ENCODE assay signal across 25 cellular contexts in genomic region chr20:19096847-19097246, GRCh38.
A peak's percentile ranks its signal among the peaks of the same experiment; 100 is the strongest.
DNase-seq lines count a peak whose midpoint lies in the region; ATAC-seq and TF ChIP-seq lines count a peak whose summit lies in the region.
"Had no signal": no experiment of that assay in that cellular context is flagged by ENCODE, and none has a peak within 500 bp of the region (broad histone marks: within the 10 kb centered on the region; RNA-seq: fewer than 3 reads in every experiment).

No MANE protein-coding gene starts in this region.

- no peaks in the 10 kb centered on the region for H3K9me3 Mint-ChIP-seq in GM23338

- no peak overlapping the region for H3K4ac ChIP-seq in mesendoderm (ENCODE audit: low read depth, low read length)

- H3F3A ChIP-seq in GM23338 (replicated peaks; ENCODE audit: low read depth), result no peaks in the 10 kb centered on the region

- DNase-seq in DMS 273 (lab: John Stamatoyannopoulos, UW; ENCODE audit: unreplicated experiment), result peak; percentile 4
- no peak for DNase-seq in DMS 273 treated with DMSO at 0.1 percent for 48 hours (lab: John Stamatoyannopoulos, UW)
- DNase-seq in GM23338 (ENCODE audit: low spot score), result no peak
- DNase-seq in NCI-H69 (lab: John Stamatoyannopoulos, UW), result peak; percentile 37
- DNase-seq in mesendoderm, result peak; percentile 6
- DNase-seq in NCI-H226, result no peak
- no peak for DNase-seq in retina
- DNase-seq: Calu3, GDM1, GOT3, MM.1S, NCI-H1048, NCI-H1417 treated with DMSO at 0.1 percent for 48 hours, NCI-H1694 treated with DMSO at 0.1 percent for 48 hours, NCI-H2081, NCI-H446, NCI-H526 treated with DMSO at 0.1 percent for 48 hours, PC-3, SJCRH30, T-helper 2 cell had no signal

- H3K18ac ChIP-seq in mesendoderm (ENCODE audit: low read length), result no peak overlapping the region

- no peak for TF ChIP-seq CTCF in GM23338 (conservative IDR thresholded peaks at IDR 0.05; ENCODE audit: low read depth in 2 of 2)

- H3K27me3 ChIP-seq in GM23338 (ENCODE audit: insufficient read depth), result no peaks in the 10 kb centered on the region
- no peaks in the 10 kb centered on the region for H3K27me3 ChIP-seq in mesendoderm (ENCODE audit: insufficient read depth, low read length, poor library complexity)
- H3K27me3 ChIP-seq: SJCRH30 had no signal

- H2AFZ ChIP-seq in GM23338, result no peak overlapping the region

- no CpG with 5 or more reads among the region's 2 CpGs for WGBS in mesendoderm (ENCODE audit: extremely low coverage, insufficient coverage, low lambda C conversion rate)

- no peak overlapping the region for H2BK5ac ChIP-seq in mesendoderm (ENCODE audit: low read length)

- no peak for ATAC-seq in GM23338
- ATAC-seq: GM12878, HCT116, PC-3, Right ventricle myocardium inferior had no signal

- H3K79me1 ChIP-seq in mesendoderm (ENCODE audit: low read length), result no peaks in the 10 kb centered on the region

- H3K27ac ChIP-seq in GM23338 (ENCODE audit: low read depth), result no peak overlapping the region
- no peak overlapping the region for H3K27ac ChIP-seq in mesendoderm (ENCODE audit: low read depth, low read length)
- H3K27ac ChIP-seq: 22Rv1, KMS-11, SJCRH30 had no signal

- peaks cover 3% of the 10 kb centered on the region for H3K27me3 Mint-ChIP-seq in GM23338 (ENCODE audit: insufficient read depth, low read depth, poor library complexity)

- H3K4me3 Mint-ChIP-seq in GM23338, result no peak overlapping the region

- H3K23ac ChIP-seq in mesendoderm (ENCODE audit: low read length), result no peak overlapping the region

- no peaks in the 10 kb centered on the region for H3K36me3 ChIP-seq in GM23338 (ENCODE audit: insufficient read depth)
- peaks cover 2% of the 10 kb centered on the region for H3K36me3 ChIP-seq in mesendoderm (ENCODE audit: control insufficient read depth, insufficient read depth, low read length)
- H3K36me3 ChIP-seq: SJCRH30 had no signal

- no peak overlapping the region for H2BK15ac ChIP-seq in mesendoderm (replicated peaks; ENCODE audit: low read depth)

- H3K4me1 ChIP-seq in GM23338 (ENCODE audit: insufficient read depth) (peaks cover 13% of the 10 kb centered on the region), mesendoderm (ENCODE audit: control insufficient read depth, low read depth, low read length) (peaks cover 2% of the 10 kb centered on the region)
- H3K4me1 ChIP-seq: SJCRH30 had no signal

- H2AK5ac ChIP-seq in mesendoderm (ENCODE audit: low read length), result no peak overlapping the region

- H3K9ac ChIP-seq in mesendoderm (ENCODE audit: low read length), result no peak overlapping the region
- H3K9ac ChIP-seq: KMS-11 had no signal

- no peak overlapping the region for H3K4me2 ChIP-seq in GM23338
- H3K4me2 ChIP-seq in mesendoderm (ENCODE audit: low read length), result no peak overlapping the region
- H3K4me2 ChIP-seq: KMS-11 had no signal

- peaks cover 19% of the 10 kb centered on the region for H3K4me1 Mint-ChIP-seq in GM23338

- no peaks in the 10 kb centered on the region for H3K36me3 Mint-ChIP-seq in GM23338 (ENCODE audit: low read depth)

- H2BK120ac ChIP-seq in mesendoderm (ENCODE audit: low read depth, low read length), result no peak overlapping the region

- no peak overlapping the region for H3K56ac ChIP-seq in mesendoderm (ENCODE audit: low read length)

- H4K20me1 ChIP-seq in GM23338 (replicated peaks; ENCODE audit: insufficient read depth), result no peaks in the 10 kb centered on the region

- H4K8ac ChIP-seq in mesendoderm (ENCODE audit: low read depth, low read length), result no peak overlapping the region

- H3K4me3 ChIP-seq in GM23338 (no peak overlapping the region), mesendoderm (ENCODE audit: low read length) (no peak overlapping the region)
- H3K4me3 ChIP-seq: GM12878, SJCRH30 had no signal

- H3K79me2 ChIP-seq in GM23338 (replicated peaks; ENCODE audit: insufficient read depth), result no peaks in the 10 kb centered on the region
- no peaks in the 10 kb centered on the region for H3K79me2 ChIP-seq in mesendoderm (ENCODE audit: control insufficient read depth, insufficient read depth, low read length)

- H3K9me2 ChIP-seq in GM23338 (ENCODE audit: insufficient read depth), result peaks cover 12% of the 10 kb centered on the region

- H3K27ac Mint-ChIP-seq in GM23338, result peak overlapping the region; percentile 28

- no peak overlapping the region for H4K5ac ChIP-seq in mesendoderm (ENCODE audit: low read length)

TF ChIP-seq in GM23338, 12 proteins besides CTCF, POLR2A, EP300 and RAD21 (continues in another document):
- no peak for TF ChIP-seq POLR2AphosphoS5 (IDR thresholded peaks at IDR 0.05; ENCODE audit: low read depth)
- TF ChIP-seq CREB1 (CRISPR knock-in tag; IDR thresholded peaks at IDR 0.05; ENCODE audit: low read depth), result no peak
- no peak for TF ChIP-seq EZH2 (IDR thresholded peaks at IDR 0.05; ENCODE audit: low read depth, unreplicated experiment)
- no peak for TF ChIP-seq ZNF114 (CRISPR knock-in tag; IDR thresholded peaks at IDR 0.05)
- TF ChIP-seq JUNB (IDR thresholded peaks at IDR 0.05; ENCODE audit: unreplicated experiment), result no peak
- TF ChIP-seq, protein P1, sequence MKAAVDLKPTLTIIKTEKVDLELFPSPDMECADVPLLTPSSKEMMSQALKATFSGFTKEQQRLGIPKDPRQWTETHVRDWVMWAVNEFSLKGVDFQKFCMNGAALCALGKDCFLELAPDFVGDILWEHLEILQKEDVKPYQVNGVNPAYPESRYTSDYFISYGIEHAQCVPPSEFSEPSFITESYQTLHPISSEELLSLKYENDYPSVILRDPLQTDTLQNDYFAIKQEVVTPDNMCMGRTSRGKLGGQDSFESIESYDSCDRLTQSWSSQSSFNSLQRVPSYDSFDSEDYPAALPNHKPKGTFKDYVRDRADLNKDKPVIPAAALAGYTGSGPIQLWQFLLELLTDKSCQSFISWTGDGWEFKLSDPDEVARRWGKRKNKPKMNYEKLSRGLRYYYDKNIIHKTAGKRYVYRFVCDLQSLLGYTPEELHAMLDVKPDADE (IDR thresholded peaks at IDR 0.05), result no peak
- TF ChIP-seq EZH2phosphoT487 (IDR thresholded peaks at IDR 0.05; ENCODE audit: unreplicated experiment), result no peak
- TF ChIP-seq, protein P2, sequence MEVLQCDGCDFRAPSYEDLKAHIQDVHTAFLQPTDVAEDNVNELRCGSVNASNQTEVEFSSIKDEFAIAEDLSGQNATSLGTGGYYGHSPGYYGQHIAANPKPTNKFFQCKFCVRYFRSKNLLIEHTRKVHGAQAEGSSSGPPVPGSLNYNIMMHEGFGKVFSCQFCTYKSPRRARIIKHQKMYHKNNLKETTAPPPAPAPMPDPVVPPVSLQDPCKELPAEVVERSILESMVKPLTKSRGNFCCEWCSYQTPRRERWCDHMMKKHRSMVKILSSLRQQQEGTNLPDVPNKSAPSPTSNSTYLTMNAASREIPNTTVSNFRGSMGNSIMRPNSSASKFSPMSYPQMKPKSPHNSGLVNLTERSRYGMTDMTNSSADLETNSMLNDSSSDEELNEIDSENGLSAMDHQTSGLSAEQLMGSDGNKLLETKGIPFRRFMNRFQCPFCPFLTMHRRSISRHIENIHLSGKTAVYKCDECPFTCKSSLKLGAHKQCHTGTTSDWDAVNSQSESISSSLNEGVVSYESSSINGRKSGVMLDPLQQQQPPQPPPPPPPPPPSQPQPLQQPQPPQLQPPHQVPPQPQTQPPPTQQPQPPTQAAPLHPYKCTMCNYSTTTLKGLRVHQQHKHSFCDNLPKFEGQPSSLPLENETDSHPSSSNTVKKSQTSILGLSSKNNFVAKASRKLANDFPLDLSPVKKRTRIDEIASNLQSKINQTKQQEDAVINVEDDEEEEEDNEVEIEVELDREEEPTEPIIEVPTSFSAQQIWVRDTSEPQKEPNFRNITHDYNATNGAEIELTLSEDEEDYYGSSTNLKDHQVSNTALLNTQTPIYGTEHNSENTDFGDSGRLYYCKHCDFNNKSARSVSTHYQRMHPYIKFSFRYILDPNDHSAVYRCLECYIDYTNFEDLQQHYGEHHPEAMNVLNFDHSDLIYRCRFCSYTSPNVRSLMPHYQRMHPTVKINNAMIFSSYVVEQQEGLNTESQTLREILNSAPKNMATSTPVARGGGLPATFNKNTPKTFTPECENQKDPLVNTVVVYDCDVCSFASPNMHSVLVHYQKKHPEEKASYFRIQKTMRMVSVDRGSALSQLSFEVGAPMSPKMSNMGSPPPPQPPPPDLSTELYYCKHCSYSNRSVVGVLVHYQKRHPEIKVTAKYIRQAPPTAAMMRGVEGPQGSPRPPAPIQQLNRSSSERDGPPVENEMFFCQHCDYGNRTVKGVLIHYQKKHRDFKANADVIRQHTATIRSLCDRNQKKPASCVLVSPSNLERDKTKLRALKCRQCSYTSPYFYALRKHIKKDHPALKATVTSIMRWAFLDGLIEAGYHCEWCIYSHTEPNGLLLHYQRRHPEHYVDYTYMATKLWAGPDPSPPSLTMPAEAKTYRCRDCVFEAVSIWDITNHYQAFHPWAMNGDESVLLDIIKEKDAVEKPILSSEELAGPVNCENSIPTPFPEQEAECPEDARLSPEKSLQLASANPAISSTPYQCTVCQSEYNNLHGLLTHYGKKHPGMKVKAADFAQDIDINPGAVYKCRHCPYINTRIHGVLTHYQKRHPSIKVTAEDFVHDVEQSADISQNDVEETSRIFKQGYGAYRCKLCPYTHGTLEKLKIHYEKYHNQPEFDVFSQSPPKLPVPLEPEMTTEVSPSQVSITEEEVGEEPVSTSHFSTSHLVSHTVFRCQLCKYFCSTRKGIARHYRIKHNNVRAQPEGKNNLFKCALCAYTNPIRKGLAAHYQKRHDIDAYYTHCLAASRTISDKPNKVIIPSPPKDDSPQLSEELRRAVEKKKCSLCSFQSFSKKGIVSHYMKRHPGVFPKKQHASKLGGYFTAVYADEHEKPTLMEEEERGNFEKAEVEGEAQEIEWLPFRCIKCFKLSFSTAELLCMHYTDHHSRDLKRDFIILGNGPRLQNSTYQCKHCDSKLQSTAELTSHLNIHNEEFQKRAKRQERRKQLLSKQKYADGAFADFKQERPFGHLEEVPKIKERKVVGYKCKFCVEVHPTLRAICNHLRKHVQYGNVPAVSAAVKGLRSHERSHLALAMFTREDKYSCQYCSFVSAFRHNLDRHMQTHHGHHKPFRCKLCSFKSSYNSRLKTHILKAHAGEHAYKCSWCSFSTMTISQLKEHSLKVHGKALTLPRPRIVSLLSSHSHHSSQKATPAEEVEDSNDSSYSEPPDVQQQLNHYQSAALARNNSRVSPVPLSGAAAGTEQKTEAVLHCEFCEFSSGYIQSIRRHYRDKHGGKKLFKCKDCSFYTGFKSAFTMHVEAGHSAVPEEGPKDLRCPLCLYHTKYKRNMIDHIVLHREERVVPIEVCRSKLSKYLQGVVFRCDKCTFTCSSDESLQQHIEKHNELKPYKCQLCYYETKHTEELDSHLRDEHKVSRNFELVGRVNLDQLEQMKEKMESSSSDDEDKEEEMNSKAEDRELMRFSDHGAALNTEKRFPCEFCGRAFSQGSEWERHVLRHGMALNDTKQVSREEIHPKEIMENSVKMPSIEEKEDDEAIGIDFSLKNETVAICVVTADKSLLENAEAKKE (CRISPR knock-in tag; IDR thresholded peaks at IDR 0.05), result no peak

Comparison
In these comparisons a context has a peak if more than half of its experiments do, and no peak if none do; other contexts are left out.
1. DNase-seq: peak in DMS 273 (single experiment), NCI-H69 (single experiment) and mesendoderm (single experiment); none in DMS 273 treated with DMSO at 0.1 percent for 48 hours (single experiment), GM23338 (single experiment), NCI-H226 (single experiment) and retina (single experiment).